8 cellular contexts compared by ENCODE assay signal in genomic region chrX:109281478-109282275, GRCh38.
A peak's percentile ranks its signal among the peaks of the same experiment; 100 is the strongest.
DNase-seq lines count a peak whose midpoint lies in the region; ATAC-seq and TF ChIP-seq lines count a peak whose summit lies in the region.

No MANE protein-coding gene starts in this region.

- DNase-seq in GM12865 (ENCODE audit: low read depth) = peak; percentile 27
- DNase-seq in glomerular endothelial cell (ENCODE audit: extremely low read depth, low read depth, low spot score) = peak; percentile 42
- DNase-seq in NCI-H82 treated with DMSO at 0.1 percent for 48 hours (lab: John Stamatoyannopoulos, UW; ENCODE audit: unreplicated experiment) = no peak
- no peak for DNase-seq in vagina (ENCODE audit: extremely low spot score in 2 of 2)
- DNase-seq in NCI-H345 (lab: John Stamatoyannopoulos, UW) = no peak
- no peak for DNase-seq in MG63

- TF ChIP-seq CTCF in GM12865 (IDR thresholded peaks at IDR 0.05; ENCODE audit: insufficient read depth, low read depth, low read length, missing control alignments) (no peak), vagina (IDR thresholded peaks at IDR 0.05) (no peak)

- no peak overlapping the region for H3K27ac ChIP-seq in vagina

- ATAC-seq in GM21528 (IDR thresholded peaks at IDR 0.05; ENCODE audit: low FRiP score, unreplicated experiment) (peak; percentile 77), HG03469 (IDR thresholded peaks at IDR 0.05; ENCODE audit: unreplicated experiment) (peak; percentile 81)

- no peak overlapping the region for H3K4me3 ChIP-seq in GM12865 (ENCODE audit: low read depth, low read length)
- no peak overlapping the region for H3K4me3 ChIP-seq in vagina
- H3K4me3 ChIP-seq in MG63 = no peak overlapping the region

- H3K4me1 ChIP-seq in vagina = no peaks in the 10 kb centered on the region

- no peak for TF ChIP-seq POLR2A in vagina (IDR thresholded peaks at IDR 0.05)

- H3K9me3 ChIP-seq in vagina (no peaks in the 10 kb centered on the region), MG63 (no peaks in the 10 kb centered on the region)

- H3K36me3 ChIP-seq in vagina (no peaks in the 10 kb centered on the region), MG63 (no peaks in the 10 kb centered on the region)

- no peaks in the 10 kb centered on the region for H3K27me3 ChIP-seq in vagina
- H3K27me3 ChIP-seq in MG63 = no peaks in the 10 kb centered on the region

- intact Hi-C loops in vagina (cut with DNase I) = no loop called here

Comparison
In these comparisons a context has a peak if more than half of its experiments do, and no peak if none do; other contexts are left out.
1. DNase-seq: peak in GM12865 (single experiment) and glomerular endothelial cell (single experiment); none in NCI-H82 treated with DMSO at 0.1 percent for 48 hours (single experiment), vagina (0 of 2), NCI-H345 (single experiment) and MG63 (single experiment).